ENCODE assay signal across 9 cellular contexts in genomic region chr2:47653909-47654789, GRCh38.
A peak's percentile ranks its signal among the peaks of the same experiment; 100 is the strongest.
DNase-seq lines count a peak whose midpoint lies in the region; ATAC-seq and TF ChIP-seq lines count a peak whose summit lies in the region.
"Had no signal": no experiment of that assay in that cellular context is flagged by ENCODE, and none has a peak within 500 bp of the region (broad histone marks: within the 10 kb centered on the region; RNA-seq: fewer than 3 reads in every experiment).

No MANE protein-coding gene starts in this region.

- peak; percentile 64 for TF ChIP-seq CTCF in GM12864 (IDR thresholded peaks at IDR 0.05; ENCODE audit: low read depth, low read length, missing control alignments)
- TF ChIP-seq CTCF in psoas muscle (IDR thresholded peaks at IDR 0.05), result no peak

- DNase-seq in GM12864 (ENCODE audit: low read depth), result no peak
- peak; percentile 39 for DNase-seq in NCI-H345 treated with DMSO at 0.1 percent for 48 hours (lab: John Stamatoyannopoulos, UW; ENCODE audit: unreplicated experiment)
- peak; percentile 63 for DNase-seq in ecto neural progenitor cell (ENCODE audit: low spot score)
- peak; percentile 69 for DNase-seq in pons (ENCODE audit: low spot score)
- no peak for DNase-seq in AML-193 (lab: John Stamatoyannopoulos, UW)
- no peak for DNase-seq in T1000 (lab: John Stamatoyannopoulos, UW)
- no peak for DNase-seq in psoas muscle
- no peak for DNase-seq in cerebellar nuclear complex (lab: John Stamatoyannopoulos, UW)

- intact Hi-C loops in psoas muscle (cut with DNase I), result no loop called here

- WGBS in psoas muscle, 3 donors, result 35 to 43% (median 36%) methylated on average over 20 of the region's 20 CpGs

- no peak for ATAC-seq in psoas muscle

- no peak overlapping the region for H3K27ac ChIP-seq in psoas muscle

- H3K9me3 ChIP-seq in psoas muscle, result no peaks in the 10 kb centered on the region
- H3K9me3 ChIP-seq: Peyer's patch had no signal

- no peaks in the 10 kb centered on the region for H3K36me3 ChIP-seq in psoas muscle (ENCODE audit: insufficient read depth in 1 of 2, low read depth in 1 of 2)
- H3K36me3 ChIP-seq: Peyer's patch had no signal

- H3K4me3 ChIP-seq in GM12864 (ENCODE audit: low read depth, low read length) (no peak overlapping the region), psoas muscle (no peak overlapping the region)
- H3K4me3 ChIP-seq: Peyer's patch had no signal

- no peaks in the 10 kb centered on the region for H3K4me1 ChIP-seq in psoas muscle

- no peaks in the 10 kb centered on the region for H3K27me3 ChIP-seq in psoas muscle (ENCODE audit: insufficient read depth in 3 of 3, low read length in 2 of 3)
- H3K27me3 ChIP-seq: Peyer's patch had no signal

Comparison
In these comparisons a context has a peak if more than half of its experiments do, and no peak if none do; other contexts are left out.
1. DNase-seq: peak in NCI-H345 treated with DMSO at 0.1 percent for 48 hours (single experiment), ecto neural progenitor cell (single experiment) and pons (single experiment); none in GM12864 (single experiment), AML-193 (0 of 2), T1000 (single experiment), psoas muscle (0 of 2) and cerebellar nuclear complex (0 of 2).